Comparison of ENCODE assay signal across 18 cellular contexts in genomic region chr11:9053631-9054030, GRCh38. TPM values are rescaled to one million over a fixed set of nuclear protein-coding genes. Genes with fewer than 3 reads are reported as not detected.
DNase-seq lines count a peak whose midpoint lies in the region; ATAC-seq, FAIRE-seq and TF ChIP-seq lines count a peak whose summit lies in the region.
"Had no signal": no experiment of that assay in that cellular context is flagged by ENCODE, and none has a peak within 500 bp of the region (broad histone marks: within the 10 kb centered on the region; RNA-seq: fewer than 3 reads in every experiment).

No MANE protein-coding gene starts in this region.

- H3K9me3 ChIP-seq in upper lobe of right lung, result no peaks in the 10 kb centered on the region
- H3K9me3 ChIP-seq: thyroid gland had no signal

- DNase-seq in ACHN (peak; percentile 77), HCEC 1CT (peak; percentile 51), bronchial epithelial cell (ENCODE audit: low read depth) (peak; percentile 30), kidney epithelial cell (ENCODE audit: low read depth) (peak; percentile 69), H7 (no peak), WTC11 (ENCODE audit: low spot score) (no peak), upper lobe of right lung (no peak), NCI-H446 treated with DMSO at 0.1 percent for 48 hours (lab: John Stamatoyannopoulos, UW) (no peak)
- DNase-seq: activated CD4-positive, alpha-beta T cell treated with anti-CD3 and anti-CD28 coated beads for 48 hours; central memory CD4-positive, alpha-beta T cell; endodermal cell; NCI-H1092 treated with DMSO at 0.1 percent for 48 hours; SHP77; thyroid gland had no signal

- H3K4me1 Mint-ChIP-seq in WTC11, result peaks cover 4% of the 10 kb centered on the region; the same call in 1 of the 2 replicates
- H3K4me1 Mint-ChIP-seq: activated naive CD4-positive, alpha-beta T cell treated with anti-CD3 and anti-CD28 coated beads, Interleukin-2, amount 50 U/mL, for 24 hours had no signal

- TF ChIP-seq CTCF in bronchial epithelial cell (IDR thresholded peaks at IDR 0.05; ENCODE audit: insufficient read depth, low read length, severe bottlenecking) (no peak), kidney epithelial cell (IDR thresholded peaks at IDR 0.05; ENCODE audit: insufficient read depth, low read length, poor library complexity, severe bottlenecking) (no peak), WTC11 (IDR thresholded peaks at IDR 0.05) (no peak), upper lobe of right lung (IDR thresholded peaks at IDR 0.05) (no peak)

- H3K36me3 Mint-ChIP-seq in WTC11, result no peaks in the 10 kb centered on the region
- H3K36me3 Mint-ChIP-seq: activated naive CD4-positive, alpha-beta T cell treated with anti-CD3 and anti-CD28 coated beads, Interleukin-2, amount 50 U/mL, for 24 hours had no signal

- POLR2A ChIA-PET in WTC11 (lab: Charles Lee), result interaction anchor here (0.6 kb wide), 1 partner anchor 138 kb away, joined by 6 read pairs; no protein-coding TSS in a partner anchor

- H3K27ac ChIP-seq in upper lobe of right lung, result no peak overlapping the region
- H3K27ac ChIP-seq: thyroid gland had no signal

- H3K4me3 ChIP-seq in bronchial epithelial cell (ENCODE audit: low read depth, low read length) (no peak overlapping the region), kidney epithelial cell (ENCODE audit: low read depth, low read length) (no peak overlapping the region), H7 (ENCODE audit: insufficient read depth, low read depth, low read length) (no peak overlapping the region), upper lobe of right lung (no peak overlapping the region)
- H3K4me3 ChIP-seq: skin epidermis, thyroid gland had no signal

- H3K9me3 Mint-ChIP-seq in WTC11, result no peaks in the 10 kb centered on the region
- H3K9me3 Mint-ChIP-seq: activated naive CD4-positive, alpha-beta T cell treated with anti-CD3 and anti-CD28 coated beads, Interleukin-2, amount 50 U/mL, for 24 hours; endodermal cell; T-helper 2 cell treated with Interferon-gamma antibody and Interleukin-4, amounts not matched to agents 5 μg/mL and 100 μg/mL, for 36 hours had no signal

- H3K27ac Mint-ChIP-seq in WTC11, result no peak overlapping the region
- H3K27ac Mint-ChIP-seq: activated naive CD4-positive, alpha-beta T cell treated with anti-CD3 and anti-CD28 coated beads, Interleukin-2, amount 50 U/mL, for 24 hours; endodermal cell; T-helper 2 cell treated with Interferon-gamma antibody and Interleukin-4, amounts not matched to agents 5 μg/mL and 100 μg/mL, for 36 hours had no signal

- no peak for FAIRE-seq in bronchial epithelial cell (lab: Jason Lieb, UNC)
- FAIRE-seq: D721Med had no signal

- in situ Hi-C loops in ACHN (cut with HindIII; ENCODE audit: low pct_ligation_motif_present, low pct_unique_long_range_greater_than_20kb, low sequenced_read_pairs), result no loop called here

- H3K4me3 Mint-ChIP-seq in WTC11, result no peak overlapping the region
- H3K4me3 Mint-ChIP-seq: activated naive CD4-positive, alpha-beta T cell treated with anti-CD3 and anti-CD28 coated beads, Interleukin-2, amount 50 U/mL, for 24 hours; endodermal cell; T-helper 2 cell treated with Interferon-gamma antibody and Interleukin-4, amounts not matched to agents 5 μg/mL and 100 μg/mL, for 36 hours had no signal

- CTCF ChIA-PET in WTC11 (lab: Charles Lee), result interaction anchor here (0.7 to 1.5 kb wide), 4 partner anchors 38 to 187 kb away, joined by 4 to 7 read pairs (median 4); no protein-coding TSS in a partner anchor

- no peaks in the 10 kb centered on the region for H3K27me3 Mint-ChIP-seq in WTC11 (ENCODE audit: low read depth)
- H3K27me3 Mint-ChIP-seq: activated naive CD4-positive, alpha-beta T cell treated with anti-CD3 and anti-CD28 coated beads, Interleukin-2, amount 50 U/mL, for 24 hours had no signal

- H3K27me3 ChIP-seq in bronchial epithelial cell (ENCODE audit: control insufficient read depth, insufficient read depth, low read length) (peaks cover 3% of the 10 kb centered on the region), kidney epithelial cell (ENCODE audit: control insufficient read depth, insufficient read depth, low read length) (no peaks in the 10 kb centered on the region), H7 (ENCODE audit: control insufficient read depth, insufficient read depth, low read length) (no peaks in the 10 kb centered on the region), upper lobe of right lung (no peaks in the 10 kb centered on the region)
- H3K27me3 ChIP-seq: thyroid gland had no signal

- intact Hi-C loops in upper lobe of right lung (cut with DNase I), result no loop called here

- H3K36me3 ChIP-seq in bronchial epithelial cell (ENCODE audit: control insufficient read depth, insufficient read depth, low read length), result no peaks in the 10 kb centered on the region
- no peaks in the 10 kb centered on the region for H3K36me3 ChIP-seq in kidney epithelial cell (ENCODE audit: control insufficient read depth, insufficient read depth, low read length)
- no peaks in the 10 kb centered on the region for H3K36me3 ChIP-seq in H7 (replicated peaks; ENCODE audit: control insufficient read depth, insufficient read depth, low read length)
- H3K36me3 ChIP-seq in upper lobe of right lung, result no peaks in the 10 kb centered on the region
- H3K36me3 ChIP-seq: thyroid gland had no signal

- ATAC-seq in WTC11 (no peak), upper lobe of right lung (no peak)

- H3K4me1 ChIP-seq in upper lobe of right lung, result no peaks in the 10 kb centered on the region

TF ChIP-seq in WTC11, 78 proteins besides CTCF, POLR2A, EP300 and RAD21 (continues in another document):
- TF ChIP-seq FOXP4 (CRISPR knock-in tag; IDR thresholded peaks at IDR 0.05) (no peak), OVOL2 (CRISPR knock-in tag; IDR thresholded peaks at IDR 0.05; ENCODE audit: borderline replicate concordance) (no peak), HMGXB4 (CRISPR knock-in tag; IDR thresholded peaks at IDR 0.05) (no peak), RORB (CRISPR knock-in tag; IDR thresholded peaks at IDR 0.05) (no peak), ZNF671 (CRISPR knock-in tag; IDR thresholded peaks at IDR 0.05) (no peak), CDX4 (CRISPR knock-in tag; IDR thresholded peaks at IDR 0.05; ENCODE audit: borderline replicate concordance) (no peak), FOXP1 (CRISPR knock-in tag; IDR thresholded peaks at IDR 0.05; ENCODE audit: borderline replicate concordance) (no peak), ZMAT4 (CRISPR knock-in tag; IDR thresholded peaks at IDR 0.05) (no peak)

RNA-seq across cellular contexts. Expression of gene SCUBE2, which starts 37.8 kb away (rescaled TPM):
- total RNA-seq in bronchial epithelial cell (not detected in 2 replicates), kidney epithelial cell (0.89 and 1.3 TPM in 2 replicates), WTC11 (2021) (0.64 to 1.9 TPM (median 1.2 TPM) in 3 replicates), upper lobe of right lung (9.9 TPM)
- total RNA-seq in H7 (2014; rRNA removed; shearing (Covaris generic)), result 0.55 and 1.4 TPM in 2 replicates

RNA-seq across cellular contexts. Expression of gene NRIP3, which starts 49.8 kb away (rescaled TPM):
- total RNA-seq in bronchial epithelial cell, result 1.6 and 2.2 TPM in 2 replicates
- total RNA-seq in kidney epithelial cell, result 20.5 and 24.0 TPM in 2 replicates
- total RNA-seq in H7 (2014; rRNA removed; shearing (Covaris generic)), result 1.9 and 5.0 TPM in 2 replicates
- 3.9 to 4.5 TPM (median 4.4 TPM) in 3 replicates for total RNA-seq in WTC11 (2021)
- 1.3 TPM for total RNA-seq in upper lobe of right lung

Comparison
In these comparisons a context has a peak if more than half of its experiments do, and no peak if none do; other contexts are left out.
1. DNase-seq: peak in ACHN (single experiment), HCEC 1CT (single experiment), bronchial epithelial cell (single experiment) and kidney epithelial cell (single experiment); none in H7 (single experiment), WTC11 (single experiment), upper lobe of right lung (single experiment) and NCI-H446 treated with DMSO at 0.1 percent for 48 hours (single experiment).